ENCODE assay signal across 11 cellular contexts in the genomic region with DNA sequence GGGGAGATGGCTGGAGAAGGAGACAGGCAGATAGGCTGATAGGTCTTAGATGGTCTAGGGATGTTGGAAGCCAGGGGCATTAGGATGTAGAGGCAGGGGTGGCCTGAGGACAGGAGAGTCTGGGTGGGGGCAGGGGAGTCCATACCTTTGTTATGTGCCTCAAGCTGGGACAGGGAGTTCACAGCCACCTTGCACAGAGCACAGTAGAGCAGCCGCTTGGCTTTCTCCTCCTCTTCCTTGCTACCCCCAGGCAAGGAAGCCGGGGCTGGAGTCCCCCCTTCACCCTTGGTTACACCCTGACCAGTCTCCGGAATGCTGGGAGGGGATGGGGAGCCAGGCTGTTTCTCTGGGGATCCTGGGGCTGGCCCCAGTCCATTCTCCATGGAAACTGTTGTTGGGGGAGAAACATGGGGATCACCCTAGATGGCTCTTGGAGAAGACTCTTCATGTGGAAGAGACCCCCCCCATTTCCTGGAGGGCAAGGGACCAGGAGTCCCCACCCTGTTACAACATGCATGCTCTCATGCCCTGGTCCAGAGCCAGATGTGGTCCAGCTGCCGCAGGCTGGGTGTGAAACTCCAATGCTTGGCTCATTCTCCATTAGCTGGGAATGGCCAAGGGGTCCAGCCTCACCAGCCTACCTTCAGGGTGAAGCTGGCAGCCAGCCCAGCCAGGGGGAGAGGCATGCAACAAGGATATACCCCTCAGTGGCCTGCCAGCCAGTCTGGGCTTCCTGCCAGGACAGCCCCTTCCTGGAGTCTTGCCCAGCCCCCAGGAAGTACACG. TPM values are rescaled to one million over a fixed set of nuclear protein-coding genes. Genes with fewer than 3 reads are reported as not detected.
DNase-seq lines count a peak whose midpoint lies in the region; ATAC-seq and TF ChIP-seq lines count a peak whose summit lies in the region.
"Had no signal": no experiment of that assay in that cellular context is flagged by ENCODE, and none has a peak within 500 bp of the region (broad histone marks: within the 10 kb centered on the region; RNA-seq: fewer than 3 reads in every experiment).

No MANE protein-coding gene starts in this region.

- H3K79me2 ChIP-seq in DOHH2 (ENCODE audit: control insufficient read depth, low read length) = no peaks in the 10 kb centered on the region

- peak overlapping the region in 1 of 6 donors; percentile 75 for H3K27ac Mint-ChIP-seq in immature natural killer cell

- H3F3A ChIP-seq in DOHH2 (ENCODE audit: control insufficient read depth, insufficient read depth) = peaks cover 3% of the 10 kb centered on the region; the same call in 1 of the 2 replicates

- ATAC-seq in HG02885 (IDR thresholded peaks at IDR 0.05; ENCODE audit: poor library complexity, unreplicated experiment) = no peak
- no peak for ATAC-seq in HG02870 (IDR thresholded peaks at IDR 0.05; ENCODE audit: unreplicated experiment)

- H3K9me3 ChIP-seq in DOHH2 (ENCODE audit: control insufficient read depth, insufficient read depth, low read length) = no peaks in the 10 kb centered on the region
- H3K9me3 ChIP-seq: adrenal gland had no signal

- no peak overlapping the region for H3K4me3 Mint-ChIP-seq in immature natural killer cell
- H3K4me3 Mint-ChIP-seq: IgD-negative memory B cell had no signal

- no peaks in the 10 kb centered on the region for H3K9me3 Mint-ChIP-seq in immature natural killer cell
- H3K9me3 Mint-ChIP-seq: IgD-negative memory B cell had no signal

- H4K20me1 ChIP-seq in DOHH2 (ENCODE audit: control insufficient read depth, insufficient read depth, low read depth, low read length) = no peaks in the 10 kb centered on the region

- TF ChIP-seq CTCF in DOHH2 (IDR thresholded peaks at IDR 0.05; ENCODE audit: low read depth, low read length, poor library complexity, severe bottlenecking) = no peak
- TF ChIP-seq CTCF in fibroblast of pulmonary artery (IDR thresholded peaks at IDR 0.05; ENCODE audit: low read length, missing control alignments) = no peak

- no peaks in the 10 kb centered on the region for H3K27me3 ChIP-seq in DOHH2 (ENCODE audit: control insufficient read depth, low read length)
- H3K27me3 ChIP-seq: adrenal gland had no signal

- peaks cover 27% of the 10 kb centered on the region for H3K4me1 ChIP-seq in DOHH2 (ENCODE audit: control insufficient read depth, low read length)

- H3K4me3 ChIP-seq in DOHH2 (ENCODE audit: low read length) (no peak overlapping the region), fibroblast of pulmonary artery (replicated peaks; ENCODE audit: low read depth, low read length) (no peak overlapping the region)
- H3K4me3 ChIP-seq: adrenal gland had no signal

- peaks cover 12 to 17% of the 10 kb centered on the region in 2 donors for H3K4me1 Mint-ChIP-seq in immature natural killer cell

- peaks cover 0 to 7% (median 5%) of the 10 kb centered on the region in 3 donors for H3K27me3 Mint-ChIP-seq in immature natural killer cell (ENCODE audit: low read depth in 3 of 3)
- H3K27me3 Mint-ChIP-seq: IgD-negative memory B cell had no signal

- no peaks in the 10 kb centered on the region for H3K36me3 ChIP-seq in DOHH2 (ENCODE audit: control insufficient read depth, low read length)
- H3K36me3 ChIP-seq: adrenal gland had no signal

- no peaks in the 10 kb centered on the region for H3K36me3 Mint-ChIP-seq in immature natural killer cell
- H3K36me3 Mint-ChIP-seq: IgD-negative memory B cell had no signal

- DNase-seq in NCI-H69 (lab: John Stamatoyannopoulos, UW) = peak; percentile 98
- DNase-seq in fibroblast of pulmonary artery (ENCODE audit: low read depth) = peak; percentile 65
- DNase-seq in renal cortical epithelial cell (ENCODE audit: low read depth) = peak; percentile 66
- DNase-seq in dermis blood vessel endothelial cell = no peak
- DNase-seq in immature natural killer cell = no peak
- DNase-seq: adrenal gland, GOT3 had no signal

- H3K27ac ChIP-seq in DOHH2 (ENCODE audit: low read depth, low read length) = no peak overlapping the region

- H3K4me2 ChIP-seq in DOHH2 (ENCODE audit: low read length) = peak overlapping the region; percentile 4

- H3K9me2 ChIP-seq in DOHH2 (replicated peaks; ENCODE audit: control insufficient read depth, low read length) = no peaks in the 10 kb centered on the region

RNA-seq across cellular contexts. Expression of a gene that starts 7.2 kb away (rescaled TPM):
- not detected in 2 replicates for total RNA-seq in renal cortical epithelial cell
- under 0.01 and 0.05 TPM in 2 replicates for total RNA-seq in dermis blood vessel endothelial cell
- polyA plus RNA-seq in immature natural killer cell = not detected
- polyA plus RNA-seq: IgD-negative memory B cell had no signal

RNA-seq across cellular contexts. Expression of a gene that starts 13.0 kb away (rescaled TPM):
- 3.0 and 10.2 TPM in 2 replicates for total RNA-seq in renal cortical epithelial cell
- 2.2 and 4.0 TPM in 2 replicates for total RNA-seq in dermis blood vessel endothelial cell
- 1 to 10 TPM; 1.8 to 2.7 (median 2.2) TPM for polyA plus RNA-seq in immature natural killer cell

RNA-seq across cellular contexts. Expression of a gene that starts 46.6 kb away (rescaled TPM):
- total RNA-seq in renal cortical epithelial cell = 102 and 191 TPM in 2 replicates
- total RNA-seq in dermis blood vessel endothelial cell = 111 and 159 TPM in 2 replicates
- 100 to 1,000 TPM; 202 to 341 (median 202) TPM for polyA plus RNA-seq in immature natural killer cell

RNA-seq across cellular contexts. Expression of a gene that starts 47.5 kb away (rescaled TPM):
- total RNA-seq in renal cortical epithelial cell = 112 and 143 TPM in 2 replicates
- 567 and 846 TPM in 2 replicates for total RNA-seq in dermis blood vessel endothelial cell
- polyA plus RNA-seq in immature natural killer cell = 100 to 1,000 TPM in 1 of 3 donors, 10 to 100 TPM in 2; 26.2 to 119 (median 65.5) TPM

Comparison
In these comparisons a context has a peak if more than half of its experiments do, and no peak if none do; other contexts are left out.
1. DNase-seq: peak in NCI-H69 (single experiment), fibroblast of pulmonary artery (single experiment) and renal cortical epithelial cell (single experiment); none in dermis blood vessel endothelial cell (single experiment) and immature natural killer cell (0 of 3).